Comparison of ENCODE assay signal across 20 cellular contexts in genomic region chr5:4883388-4883787, GRCh38.
A peak's percentile ranks its signal among the peaks of the same experiment; 100 is the strongest.
DNase-seq lines count a peak whose midpoint lies in the region; ATAC-seq and TF ChIP-seq lines count a peak whose summit lies in the region.
"Had no signal": no experiment of that assay in that cellular context is flagged by ENCODE, and none has a peak within 500 bp of the region (broad histone marks: within the 10 kb centered on the region; RNA-seq: fewer than 3 reads in every experiment).

No MANE protein-coding gene starts in this region.

- H3K27me3 ChIP-seq in colonic mucosa (no peaks in the 10 kb centered on the region), right cardiac atrium (ENCODE audit: control insufficient read depth, insufficient read depth) (no peaks in the 10 kb centered on the region)

- H3K4me1 ChIP-seq in colonic mucosa (no peaks in the 10 kb centered on the region), right cardiac atrium (ENCODE audit: control insufficient read depth, insufficient read depth, low read length) (no peaks in the 10 kb centered on the region)
- H3K4me1 ChIP-seq: Caco-2, SJSA1 had no signal

- CTCF ChIA-PET in activated CD4-positive, alpha-beta memory T cell treated with anti-CD3 and anti-CD28 coated beads, Interleukin-2, amount 10 ng/mL, durations not matched to agents 7 days and 5 days (lab: Charles Lee) = no interaction called here

- DNase-seq in Right ventricle myocardium superior (peak; percentile 66), cardiac septum (ENCODE audit: low spot score) (no peak), colonic mucosa (peak; percentile 22), right cardiac atrium (peak in 2 of 3 donors; percentile 55 to 75), GF-D8 (lab: John Stamatoyannopoulos, UW) (no peak)
- DNase-seq in activated CD4-positive, alpha-beta memory T cell treated with anti-CD3 and anti-CD28 coated beads, Interleukin-2, amount 10 ng/mL, durations not matched to agents 7 days and 5 days = no peak
- DNase-seq: Caco-2; CD8-positive, alpha-beta T cell; HCEC 1CT; KBM-7; MV-4-11; NCI-H1694; NCI-H2081 treated with DMSO at 0.1 percent for 48 hours; NCI-H2227 treated with DMSO at 0.1 percent for 48 hours; T-cell had no signal

- no peak overlapping the region for H3K27ac Mint-ChIP-seq in activated CD4-positive, alpha-beta memory T cell treated with anti-CD3 and anti-CD28 coated beads, Interleukin-2, amount 10 ng/mL, durations not matched to agents 7 days and 5 days
- H3K27ac Mint-ChIP-seq: B cell; CD8-positive, alpha-beta T cell; T-cell had no signal

- TF ChIP-seq CTCF in colonic mucosa (IDR thresholded peaks at IDR 0.05) = no peak

- H3K36me3 Mint-ChIP-seq in activated CD4-positive, alpha-beta memory T cell treated with anti-CD3 and anti-CD28 coated beads, Interleukin-2, amount 10 ng/mL, durations not matched to agents 7 days and 5 days (ENCODE audit: low read depth) = no peaks in the 10 kb centered on the region
- H3K36me3 Mint-ChIP-seq: CD8-positive, alpha-beta T cell; T-cell had no signal

- no peaks in the 10 kb centered on the region for H3K27me3 Mint-ChIP-seq in activated CD4-positive, alpha-beta memory T cell treated with anti-CD3 and anti-CD28 coated beads, Interleukin-2, amount 10 ng/mL, durations not matched to agents 7 days and 5 days
- H3K27me3 Mint-ChIP-seq: B cell, T-cell had no signal

- H3K9me3 ChIP-seq in colonic mucosa = no peaks in the 10 kb centered on the region
- H3K9me3 ChIP-seq in right cardiac atrium (ENCODE audit: control insufficient read depth, low read length) = peaks cover 3% of the 10 kb centered on the region
- H3K9me3 ChIP-seq: Caco-2, SJSA1 had no signal

- H3K9ac ChIP-seq in colonic mucosa (ENCODE audit: low read depth in 2 of 2, low read length in 2 of 2) = no peak overlapping the region

- intact Hi-C loops in Right ventricle myocardium superior (cut with DNase I) = no loop called here
- intact Hi-C loops in cardiac septum (cut with DNase I) = no loop called here
- intact Hi-C loops in colonic mucosa (cut with DNase I) = loop anchor here (5.0 kb wide), 1 partner anchor 534 kb away; no protein-coding TSS in a partner anchor
- intact Hi-C loops in right cardiac atrium (cut with DNase I) = loop anchor here in 1 of 4 donors (5.0 kb wide), 2 partner anchors 59 to 534 kb away; no protein-coding TSS in a partner anchor

- no peaks in the 10 kb centered on the region for H3K9me3 Mint-ChIP-seq in activated CD4-positive, alpha-beta memory T cell treated with anti-CD3 and anti-CD28 coated beads, Interleukin-2, amount 10 ng/mL, durations not matched to agents 7 days and 5 days
- H3K9me3 Mint-ChIP-seq: CD8-positive, alpha-beta T cell had no signal

- ATAC-seq in Right ventricle myocardium superior (ENCODE audit: poor library complexity) (peak; percentile 82), right cardiac atrium (peak in 1 of 2 donors; percentile 73), HG03139 (IDR thresholded peaks at IDR 0.05; ENCODE audit: unreplicated experiment) (no peak)
- ATAC-seq: CD8-positive, alpha-beta T cell; GM12878; T-cell had no signal

- no peaks in the 10 kb centered on the region for H3K4me1 Mint-ChIP-seq in activated CD4-positive, alpha-beta memory T cell treated with anti-CD3 and anti-CD28 coated beads, Interleukin-2, amount 10 ng/mL, durations not matched to agents 7 days and 5 days
- H3K4me1 Mint-ChIP-seq: B cell, T-cell had no signal

- H3K4me3 Mint-ChIP-seq in activated CD4-positive, alpha-beta memory T cell treated with anti-CD3 and anti-CD28 coated beads, Interleukin-2, amount 10 ng/mL, durations not matched to agents 7 days and 5 days = no peak overlapping the region
- H3K4me3 Mint-ChIP-seq: B cell; CD8-positive, alpha-beta T cell; T-cell had no signal

- H3K36me3 ChIP-seq in colonic mucosa = no peaks in the 10 kb centered on the region
- H3K36me3 ChIP-seq: SJSA1 had no signal

- 52% methylated on average over 6 of the region's 6 CpGs for WGBS in right cardiac atrium

- H3K4me3 ChIP-seq in colonic mucosa (no peak overlapping the region), right cardiac atrium (ENCODE audit: low read length) (no peak overlapping the region)
- H3K4me3 ChIP-seq: GM12878, SJSA1 had no signal

- POLR2A ChIA-PET in activated CD4-positive, alpha-beta memory T cell treated with anti-CD3 and anti-CD28 coated beads, Interleukin-2, amount 10 ng/mL, durations not matched to agents 7 days and 5 days (lab: Charles Lee) = no interaction called here

- H3K27ac ChIP-seq in colonic mucosa = no peak overlapping the region
- H3K27ac ChIP-seq in right cardiac atrium (ENCODE audit: low read length) = no peak overlapping the region
- H3K27ac ChIP-seq: C4-2B, SJSA1 had no signal

Comparison
In these comparisons a context has a peak if more than half of its experiments do, and no peak if none do; other contexts are left out.
1. DNase-seq: peak in Right ventricle myocardium superior (single experiment), colonic mucosa (single experiment) and right cardiac atrium (2 of 3); none in cardiac septum (single experiment), GF-D8 (single experiment) and activated CD4-positive, alpha-beta memory T cell treated with anti-CD3 and anti-CD28 coated beads, Interleukin-2, amount 10 ng/mL, durations not matched to agents 7 days and 5 days (single experiment).